23 cellular contexts compared by ENCODE assay signal in genomic region chr6:138382498-138383265, GRCh38. TPM values are rescaled to one million over a fixed set of nuclear protein-coding genes. Genes with fewer than 3 reads are reported as not detected.
DNase-seq lines count a peak whose midpoint lies in the region; ATAC-seq and TF ChIP-seq lines count a peak whose summit lies in the region.
"Had no signal": no experiment of that assay in that cellular context is flagged by ENCODE, and none has a peak within 500 bp of the region (broad histone marks: within the 10 kb centered on the region; RNA-seq: fewer than 3 reads in every experiment).

No MANE protein-coding gene starts in this region.

- no CpG with 5 or more reads among the region's 8 CpGs for WGBS in H9 (ENCODE audit: extremely low coverage, insufficient read length, low lambda C conversion rate)

- no peak overlapping the region for H2BK5ac ChIP-seq in H9 (ENCODE audit: insufficient read length, low read length)

- H3K27me3 Mint-ChIP-seq in H9 (ENCODE audit: low read depth), result no peaks in the 10 kb centered on the region
- no peaks in the 10 kb centered on the region for H3K27me3 Mint-ChIP-seq in progenitor cell of endocrine pancreas
- H3K27me3 Mint-ChIP-seq in activated CD8-positive, alpha-beta T cell treated with anti-CD3 and anti-CD28 coated beads for 36 hours, result no peaks in the 10 kb centered on the region
- H3K27me3 Mint-ChIP-seq in Calu3 (ENCODE audit: unreplicated experiment), result no peaks in the 10 kb centered on the region

- H3K4me3 ChIP-seq in OCI-LY7 (ENCODE audit: low read depth, low read length, poor library complexity, severe bottlenecking) (no peak overlapping the region), epithelial cell of esophagus (ENCODE audit: low read length) (no peak overlapping the region)
- H3K4me3 ChIP-seq: dorsolateral prefrontal cortex, esophagus squamous epithelium, lower lobe of right lung had no signal

- H3K23ac ChIP-seq in H9 (ENCODE audit: insufficient read length, low read depth, low read length), result no peak overlapping the region

- H3K4me2 ChIP-seq in H9 (ENCODE audit: insufficient read depth, insufficient read length, low read length) (no peak overlapping the region), OCI-LY7 (ENCODE audit: low read length) (no peak overlapping the region)

- H3K4me1 Mint-ChIP-seq in H9 (peaks cover 24 to 26% of the 10 kb centered on the region in 2 experiments), progenitor cell of endocrine pancreas (ENCODE audit: low read depth) (peaks cover 38% of the 10 kb centered on the region), Calu3 (ENCODE audit: low read depth, unreplicated experiment) (no peaks in the 10 kb centered on the region)
- H3K4me1 Mint-ChIP-seq in activated CD8-positive, alpha-beta T cell treated with anti-CD3 and anti-CD28 coated beads for 36 hours (ENCODE audit: low read depth), result no peaks in the 10 kb centered on the region
- H3K4me1 Mint-ChIP-seq: activated naive CD8-positive, alpha-beta T cell treated with anti-CD3 and anti-CD28 coated beads, Interleukin-2, amount 10 ng/mL, durations not matched to agents 7 days and 5 days; naive thymus-derived CD4-positive, alpha-beta T cell; T-cell had no signal

- H2BK20ac ChIP-seq in H9 (ENCODE audit: low read depth, low read length, poor library complexity, severe bottlenecking), result no peak overlapping the region

- H3K14ac ChIP-seq in H9 (ENCODE audit: insufficient read depth, low read length), result no peak overlapping the region

- H3K23me2 ChIP-seq in H9 (ENCODE audit: insufficient read length, low read depth, low read length, poor library complexity, severe bottlenecking), result no peaks in the 10 kb centered on the region

- no peaks in the 10 kb centered on the region for H3K36me3 Mint-ChIP-seq in H9 (ENCODE audit: insufficient read depth in 1 of 3, low read depth in 3 of 3)
- no peaks in the 10 kb centered on the region for H3K36me3 Mint-ChIP-seq in progenitor cell of endocrine pancreas (ENCODE audit: insufficient read depth)
- no peaks in the 10 kb centered on the region for H3K36me3 Mint-ChIP-seq in activated CD8-positive, alpha-beta T cell treated with anti-CD3 and anti-CD28 coated beads for 36 hours (ENCODE audit: low read depth)
- no peaks in the 10 kb centered on the region for H3K36me3 Mint-ChIP-seq in Calu3 (ENCODE audit: insufficient read depth, unreplicated experiment)
- H3K36me3 Mint-ChIP-seq: activated CD4-positive, alpha-beta memory T cell treated with anti-CD3 and anti-CD28 coated beads for 36 hours; activated naive CD8-positive, alpha-beta T cell treated with anti-CD3 and anti-CD28 coated beads, Interleukin-2, amount 10 ng/mL, durations not matched to agents 7 days and 5 days; naive thymus-derived CD4-positive, alpha-beta T cell; T-cell had no signal

- H3K36me3 ChIP-seq in OCI-LY7 (ENCODE audit: insufficient read depth, low read length), result no peaks in the 10 kb centered on the region
- H3K36me3 ChIP-seq: esophagus squamous epithelium, lower lobe of right lung had no signal

- no peak overlapping the region for H4K8ac ChIP-seq in H9 (replicated peaks; ENCODE audit: insufficient read length, low read depth, low read length)

- ATAC-seq in activated CD8-positive, alpha-beta T cell treated with anti-CD3 and anti-CD28 coated beads for 36 hours, result no peak
- ATAC-seq: activated T-cell treated with anti-CD3 and anti-CD28 coated beads, Interleukin-2, amount 50 U/mL, for 4 hours; naive thymus-derived CD4-positive, alpha-beta T cell; T-cell had no signal

- CTCF ChIA-PET in OCI-LY7 (lab: Charles Lee; ENCODE audit: unreplicated experiment), result no interaction called here
- CTCF ChIA-PET in activated CD8-positive, alpha-beta T cell treated with anti-CD3 and anti-CD28 coated beads for 36 hours (lab: Charles Lee), result no interaction called here
- CTCF ChIA-PET in Calu3 (lab: Charles Lee), result interaction anchor here (0.7 kb wide), 1 partner anchor 120 kb away, joined by 3 read pairs; no protein-coding TSS in a partner anchor

- H2BK15ac ChIP-seq in H9 (ENCODE audit: low read depth, low read length), result no peak overlapping the region

- peak; percentile 71 for DNase-seq in H9
- DNase-seq in OCI-LY7 (ENCODE audit: low spot score), result no peak
- DNase-seq in epithelial cell of esophagus (ENCODE audit: low read depth), result peak; percentile 24
- no peak for DNase-seq in progenitor cell of endocrine pancreas (ENCODE audit: low spot score, unreplicated experiment)
- DNase-seq in activated CD8-positive, alpha-beta T cell treated with anti-CD3 and anti-CD28 coated beads for 36 hours, result no peak
- no peak for DNase-seq in NCI-H1417 (lab: John Stamatoyannopoulos, UW)
- no peak for DNase-seq in Calu3
- DNase-seq: activated CD4-positive, alpha-beta memory T cell treated with anti-CD3 and anti-CD28 coated beads for 36 hours; activated naive CD8-positive, alpha-beta T cell treated with anti-CD3 and anti-CD28 coated beads, Interleukin-2, amount 10 ng/mL, durations not matched to agents 7 days and 5 days; activated T-cell treated with anti-CD3 and anti-CD28 coated beads, Interleukin-2, amount 50 U/mL, for 4 hours; DMS 273 treated with DMSO at 0.1 percent for 48 hours; dorsolateral prefrontal cortex; esophagus squamous epithelium; lower lobe of right lung; naive thymus-derived CD4-positive, alpha-beta T cell; NCI-H187 treated with DMSO at 0.1 percent for 48 hours; NCI-H446; Right ventricle myocardium superior; stimulated activated CD4-positive, alpha-beta T cell treated with anti-CD3 and anti-CD28 coated beads, Interleukin-4, amount 100 ng/mL, for 4 hours; T-cell had no signal

- H3K4me3 Mint-ChIP-seq in H9, result peak overlapping the region in 1 of 2 experiments; percentile 10; a peak in 2 of 5 replicates
- no peak overlapping the region for H3K4me3 Mint-ChIP-seq in progenitor cell of endocrine pancreas (ENCODE audit: low read depth)
- no peak overlapping the region for H3K4me3 Mint-ChIP-seq in activated CD8-positive, alpha-beta T cell treated with anti-CD3 and anti-CD28 coated beads for 36 hours
- no peak overlapping the region for H3K4me3 Mint-ChIP-seq in Calu3 (ENCODE audit: low read depth, unreplicated experiment)
- H3K4me3 Mint-ChIP-seq: activated CD4-positive, alpha-beta memory T cell treated with anti-CD3 and anti-CD28 coated beads for 36 hours; activated naive CD8-positive, alpha-beta T cell treated with anti-CD3 and anti-CD28 coated beads, Interleukin-2, amount 10 ng/mL, durations not matched to agents 7 days and 5 days; activated T-cell treated with anti-CD3 and anti-CD28 coated beads, Interleukin-2, amount 50 U/mL, for 4 hours; naive thymus-derived CD4-positive, alpha-beta T cell; T-cell had no signal

- TF ChIP-seq CTCF in H9 (conservative IDR thresholded peaks at IDR 0.05) (peak; percentile 51), OCI-LY7 (conservative IDR thresholded peaks at IDR 0.05; ENCODE audit: low read length) (0 out of 2 replicates have a peak, but pooled peaks have one; percentile 17), epithelial cell of esophagus (IDR thresholded peaks at IDR 0.05; ENCODE audit: insufficient read depth, low read depth, low read length, missing control alignments) (no peak), progenitor cell of endocrine pancreas (IDR thresholded peaks at IDR 0.05; ENCODE audit: unreplicated experiment) (no peak), Calu3 (IDR thresholded peaks at IDR 0.05; ENCODE audit: unreplicated experiment) (no peak)
- TF ChIP-seq CTCF in activated CD8-positive, alpha-beta T cell treated with anti-CD3 and anti-CD28 coated beads for 36 hours (IDR thresholded peaks at IDR 0.05), result no peak

- H2AFZ ChIP-seq in H9 (ENCODE audit: low read length) (no peak overlapping the region), OCI-LY7 (ENCODE audit: low read length) (no peak overlapping the region)

- no peak overlapping the region for H3K56ac ChIP-seq in H9 (ENCODE audit: insufficient read length, low read depth, low read length)

- no peak overlapping the region for H4K5ac ChIP-seq in H9 (ENCODE audit: insufficient read length, low read depth, low read length)

- no peak overlapping the region for H3K9ac ChIP-seq in H9 (ENCODE audit: extremely low read depth, insufficient read length, low read length)

- no peak overlapping the region for H3K18ac ChIP-seq in H9 (ENCODE audit: insufficient read length, low read depth, low read length)

- no peak overlapping the region for H2AK5ac ChIP-seq in H9 (ENCODE audit: insufficient read length, low read length)

- no TSS peak for BruUV-seq in OCI-LY7 (replicated peaks; lab: Mats Ljungman, UMichigan)
- BruUV-seq in Calu3 (replicated peaks; lab: Mats Ljungman, UMichigan), result no TSS peak

- no peaks in the 10 kb centered on the region for H3K9me2 ChIP-seq in OCI-LY7 (ENCODE audit: insufficient read depth, low read length)

- no peaks in the 10 kb centered on the region for H3K27me3 ChIP-seq in H9 (ENCODE audit: insufficient read depth, low read length)
- H3K27me3 ChIP-seq: esophagus squamous epithelium had no signal

- H3K9me3 Mint-ChIP-seq in H9, result no peaks in the 10 kb centered on the region
- H3K9me3 Mint-ChIP-seq in progenitor cell of endocrine pancreas (ENCODE audit: low read depth), result no peaks in the 10 kb centered on the region
- H3K9me3 Mint-ChIP-seq in activated CD8-positive, alpha-beta T cell treated with anti-CD3 and anti-CD28 coated beads for 36 hours, result no peaks in the 10 kb centered on the region
- no peaks in the 10 kb centered on the region for H3K9me3 Mint-ChIP-seq in Calu3 (ENCODE audit: low read depth, unreplicated experiment)
- H3K9me3 Mint-ChIP-seq: activated CD4-positive, alpha-beta memory T cell treated with anti-CD3 and anti-CD28 coated beads for 36 hours; activated naive CD8-positive, alpha-beta T cell treated with anti-CD3 and anti-CD28 coated beads, Interleukin-2, amount 10 ng/mL, durations not matched to agents 7 days and 5 days; activated T-cell treated with anti-CD3 and anti-CD28 coated beads, Interleukin-2, amount 50 U/mL, for 4 hours; naive thymus-derived CD4-positive, alpha-beta T cell; T-cell had no signal

- H2BK120ac ChIP-seq in H9 (ENCODE audit: low read depth, low read length, poor library complexity, severe bottlenecking), result no peak overlapping the region

- H4K20me1 ChIP-seq in H9 (ENCODE audit: control insufficient read depth, insufficient read depth, insufficient read length), result no peaks in the 10 kb centered on the region
- no peaks in the 10 kb centered on the region for H4K20me1 ChIP-seq in OCI-LY7 (ENCODE audit: insufficient read depth, low read length)

- POLR2A ChIA-PET in OCI-LY7 (lab: Charles Lee), result interaction anchor here (0.6 kb wide), 1 partner anchor 715 kb away, joined by 3 read pairs; no protein-coding TSS in a partner anchor
- POLR2A ChIA-PET in activated CD8-positive, alpha-beta T cell treated with anti-CD3 and anti-CD28 coated beads for 36 hours (lab: Charles Lee), result no interaction called here

- no peak overlapping the region for H4K91ac ChIP-seq in H9 (ENCODE audit: insufficient read length, low read depth, low read length)

- H3K27ac ChIP-seq in H9 (ENCODE audit: insufficient read length, low read depth, low read length) (no peak overlapping the region), OCI-LY7 (ENCODE audit: low read depth, low read length, poor library complexity, severe bottlenecking) (no peak overlapping the region)
- H3K27ac ChIP-seq: dorsolateral prefrontal cortex, esophagus squamous epithelium, lower lobe of right lung had no signal

- H3T11ph ChIP-seq in H9 (ENCODE audit: low read length), result no peak overlapping the region

- intact Hi-C loops in OCI-LY7 (cut with micrococcal nuclease; ENCODE audit: unreplicated experiment) (no loop called here), Calu3 (cut with micrococcal nuclease; ENCODE audit: unreplicated experiment) (no loop called here)
- intact Hi-C loops in activated CD8-positive, alpha-beta T cell treated with anti-CD3 and anti-CD28 coated beads for 36 hours (cut with micrococcal nuclease), result no loop called here

- no peak overlapping the region for H3K4ac ChIP-seq in H9 (ENCODE audit: low read depth, low read length)

- H3K9me3 ChIP-seq in H9 (ENCODE audit: control insufficient read depth, low read depth, low read length), result no peaks in the 10 kb centered on the region
- H3K9me3 ChIP-seq in OCI-LY7 (ENCODE audit: low read length), result no peaks in the 10 kb centered on the region
- H3K9me3 ChIP-seq: esophagus squamous epithelium, lower lobe of right lung had no signal

- no peaks in the 10 kb centered on the region for H3K79me1 ChIP-seq in H9 (ENCODE audit: insufficient read depth, low read depth, low read length, poor library complexity, severe bottlenecking)

- no peaks in the 10 kb centered on the region for H3K79me2 ChIP-seq in H9 (ENCODE audit: insufficient read depth, low read length)
- H3K79me2 ChIP-seq in OCI-LY7 (ENCODE audit: insufficient read depth, low read depth, low read length), result no peaks in the 10 kb centered on the region

- H2BK12ac ChIP-seq in H9 (ENCODE audit: insufficient read length, low read depth, low read length), result no peak overlapping the region

- H3K4me1 ChIP-seq in H9 (ENCODE audit: insufficient read depth, low read length) (peaks cover 2% of the 10 kb centered on the region; the same call in 1 of the 2 replicates), OCI-LY7 (ENCODE audit: insufficient read depth, low read length, poor library complexity, severe bottlenecking) (no peaks in the 10 kb centered on the region)
- H3K4me1 ChIP-seq: esophagus squamous epithelium, lower lobe of right lung had no signal

- H3K27ac Mint-ChIP-seq in H9 (peak overlapping the region in 2 of 3 experiments; percentile 39 to 58; a peak in 4 of 7 replicates), progenitor cell of endocrine pancreas (peak overlapping the region; percentile 11), Calu3 (ENCODE audit: unreplicated experiment) (no peak overlapping the region)
- no peak overlapping the region for H3K27ac Mint-ChIP-seq in activated CD8-positive, alpha-beta T cell treated with anti-CD3 and anti-CD28 coated beads for 36 hours
- H3K27ac Mint-ChIP-seq: activated CD4-positive, alpha-beta memory T cell treated with anti-CD3 and anti-CD28 coated beads for 36 hours; activated naive CD8-positive, alpha-beta T cell treated with anti-CD3 and anti-CD28 coated beads, Interleukin-2, amount 10 ng/mL, durations not matched to agents 7 days and 5 days; naive thymus-derived CD4-positive, alpha-beta T cell; T-cell had no signal

RNA-seq across cellular contexts. Expression of gene SMIM28, which starts 5.0 kb away (rescaled TPM):
- total RNA-seq in H9 (2021), result not detected in 2 replicates
- total RNA-seq in OCI-LY7 (2014; rRNA removed; shearing (Covaris generic)), result not detected in 2 replicates
- not detected in 2 replicates for total RNA-seq in OCI-LY7 (2022)
- total RNA-seq in progenitor cell of endocrine pancreas, result not detected in 2 replicates
- total RNA-seq in activated CD8-positive, alpha-beta T cell treated with anti-CD3 and anti-CD28 coated beads for 36 hours, result not detected
- total RNA-seq in Calu3 (2022), result not detected in 2 replicates
- total RNA-seq: activated CD4-positive, alpha-beta memory T cell treated with anti-CD3 and anti-CD28 coated beads for 36 hours; activated naive CD8-positive, alpha-beta T cell treated with anti-CD3 and anti-CD28 coated beads, Interleukin-2, amount 10 ng/mL, durations not matched to agents 7 days and 5 days; activated T-cell treated with anti-CD3 and anti-CD28 coated beads, Interleukin-2, amount 50 U/mL, for 4 hours; bronchial epithelial cell; dorsolateral prefrontal cortex; esophagus squamous epithelium; glomerular endothelial cell; lower lobe of right lung; naive thymus-derived CD4-positive, alpha-beta T cell; posterior vena cava; Right ventricle myocardium superior; T-cell had no signal

RNA-seq across cellular contexts. Expression of gene HEBP2, which starts 21.3 kb away (rescaled TPM):
- total RNA-seq in H9 (2021), result 57.0 and 57.8 TPM in 2 replicates
- total RNA-seq in OCI-LY7 (2014; rRNA removed; shearing (Covaris generic)), result 14.0 and 25.0 TPM in 2 replicates
- 36.2 and 38.4 TPM in 2 replicates for total RNA-seq in OCI-LY7 (2022)
- 67.7 and 73.2 TPM in 2 replicates for total RNA-seq in progenitor cell of endocrine pancreas
- total RNA-seq in activated CD8-positive, alpha-beta T cell treated with anti-CD3 and anti-CD28 coated beads for 36 hours, result 10 to 100 TPM; 28.2 to 28.7 TPM
- total RNA-seq in Calu3 (2022), result 33.4 and 36.7 TPM in 2 replicates

Comparison
In these comparisons a context has a peak if more than half of its experiments do, and no peak if none do; other contexts are left out.
1. DNase-seq: peak in H9 (single experiment) and epithelial cell of esophagus (single experiment); none in OCI-LY7 (single experiment), progenitor cell of endocrine pancreas (single experiment), activated CD8-positive, alpha-beta T cell treated with anti-CD3 and anti-CD28 coated beads for 36 hours (single experiment), NCI-H1417 (0 of 3) and Calu3 (single experiment).
2. H3K27ac Mint-ChIP-seq: peak in H9 (2 of 3) and progenitor cell of endocrine pancreas (single experiment); none in activated CD8-positive, alpha-beta T cell treated with anti-CD3 and anti-CD28 coated beads for 36 hours (single experiment) and Calu3 (single experiment).
3. CTCF ChIP-seq: peak in H9 (single experiment) and OCI-LY7 (single experiment); none in epithelial cell of esophagus (single experiment), progenitor cell of endocrine pancreas (single experiment), activated CD8-positive, alpha-beta T cell treated with anti-CD3 and anti-CD28 coated beads for 36 hours (single experiment) and Calu3 (single experiment).